9 cellular contexts compared by ENCODE assay signal in the genomic region with DNA sequence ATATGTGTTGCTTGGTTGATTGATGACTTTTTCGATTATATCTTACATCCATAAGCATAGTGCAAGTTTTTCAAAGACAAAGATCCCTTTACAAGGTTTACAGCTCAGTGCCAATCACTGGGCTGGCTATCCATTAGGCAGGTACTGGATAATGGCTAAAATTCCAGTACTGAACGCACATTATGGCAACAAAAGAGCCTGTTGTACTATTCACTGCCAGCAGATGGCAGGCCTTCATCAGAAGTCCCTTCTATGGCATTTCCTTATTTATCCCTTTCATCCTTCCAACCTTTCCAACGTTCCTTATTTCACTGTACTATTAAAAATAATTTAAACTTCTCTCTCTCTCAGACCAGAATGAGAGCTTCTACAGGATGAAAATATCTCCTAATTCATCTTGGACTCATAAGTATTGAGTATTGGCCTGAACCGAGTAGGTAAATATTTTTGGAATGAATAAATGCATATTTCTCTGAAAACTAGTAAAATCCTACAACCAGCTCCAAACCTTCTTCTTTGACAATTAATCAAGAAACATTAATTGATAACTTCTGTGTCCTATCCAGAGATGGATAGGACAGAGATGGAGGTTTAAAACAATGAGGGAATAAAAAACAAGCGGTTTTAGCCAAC. TPM values are rescaled to one million over a fixed set of nuclear protein-coding genes. Genes with fewer than 3 reads are reported as not detected.
DNase-seq lines count a peak whose midpoint lies in the region; ATAC-seq and TF ChIP-seq lines count a peak whose summit lies in the region.
"Had no signal": no experiment of that assay in that cellular context is flagged by ENCODE, and none has a peak within 500 bp of the region (broad histone marks: within the 10 kb centered on the region; RNA-seq: fewer than 3 reads in every experiment).

No MANE protein-coding gene starts in this region.

- intact Hi-C loops in esophagus muscularis mucosa (cut with DNase I) (loop anchor here (1.0 kb wide), 1 partner anchor 56 kb away; no protein-coding TSS in a partner anchor), thyroid gland (cut with DNase I) (loop anchor here (5.0 kb wide), 1 partner anchor 55 kb away; no protein-coding TSS in a partner anchor)

- H3K27ac Mint-ChIP-seq in activated CD8-positive, alpha-beta memory T cell treated with anti-CD3 and anti-CD28 coated beads, Interleukin-2, amount 10 ng/mL, durations not matched to agents 7 days and 5 days, result no peak overlapping the region
- no peak overlapping the region for H3K27ac Mint-ChIP-seq in nephron progenitor cell
- H3K27ac Mint-ChIP-seq: stimulated activated effector memory CD8-positive, alpha-beta T cell treated with anti-CD3 and anti-CD28 coated beads, Interleukin-12 subunit alpha, Interleukin-12 subunit beta, amount 100 ng/mL, for 72 hours had no signal

- TF ChIP-seq POLR2A in esophagus muscularis mucosa (IDR thresholded peaks at IDR 0.05; ENCODE audit: low read depth) (no peak), thyroid gland (IDR thresholded peaks at IDR 0.05) (no peak)

- DNase-seq in BJ (ENCODE audit: low read depth), result no peak
- DNase-seq in H7, result peak; percentile 77
- peak; percentile 27 to 77 for DNase-seq in NCI-H526 (lab: John Stamatoyannopoulos, UW)
- DNase-seq in activated CD8-positive, alpha-beta memory T cell treated with anti-CD3 and anti-CD28 coated beads, Interleukin-2, amount 10 ng/mL, durations not matched to agents 7 days and 5 days, result peak; percentile 61
- no peak for DNase-seq in esophagus muscularis mucosa (ENCODE audit: extremely low spot score)
- peak; percentile 77 for DNase-seq in nephron progenitor cell
- DNase-seq in thyroid gland, result peak; percentile 67 to 74

- peaks cover 11% of the 10 kb centered on the region for H3K27me3 Mint-ChIP-seq in activated CD8-positive, alpha-beta memory T cell treated with anti-CD3 and anti-CD28 coated beads, Interleukin-2, amount 10 ng/mL, durations not matched to agents 7 days and 5 days
- H3K27me3 Mint-ChIP-seq in nephron progenitor cell (ENCODE audit: low read depth, poor library complexity), result no peaks in the 10 kb centered on the region

- H3K9me3 ChIP-seq in esophagus muscularis mucosa, result no peaks in the 10 kb centered on the region
- H3K9me3 ChIP-seq in thyroid gland, result no peaks in the 10 kb centered on the region

- no peaks in the 10 kb centered on the region for H3K9me3 Mint-ChIP-seq in activated CD8-positive, alpha-beta memory T cell treated with anti-CD3 and anti-CD28 coated beads, Interleukin-2, amount 10 ng/mL, durations not matched to agents 7 days and 5 days (ENCODE audit: low read depth)
- H3K9me3 Mint-ChIP-seq in nephron progenitor cell, result no peaks in the 10 kb centered on the region
- H3K9me3 Mint-ChIP-seq: stimulated activated effector memory CD8-positive, alpha-beta T cell treated with anti-CD3 and anti-CD28 coated beads, Interleukin-12 subunit alpha, Interleukin-12 subunit beta, amount 100 ng/mL, for 72 hours had no signal

- H3K4me3 Mint-ChIP-seq in activated CD8-positive, alpha-beta memory T cell treated with anti-CD3 and anti-CD28 coated beads, Interleukin-2, amount 10 ng/mL, durations not matched to agents 7 days and 5 days, result no peak overlapping the region
- no peak overlapping the region for H3K4me3 Mint-ChIP-seq in nephron progenitor cell
- H3K4me3 Mint-ChIP-seq: stimulated activated effector memory CD8-positive, alpha-beta T cell treated with anti-CD3 and anti-CD28 coated beads, Interleukin-12 subunit alpha, Interleukin-12 subunit beta, amount 100 ng/mL, for 72 hours had no signal

- peaks cover 17% of the 10 kb centered on the region for H3K4me1 Mint-ChIP-seq in activated CD8-positive, alpha-beta memory T cell treated with anti-CD3 and anti-CD28 coated beads, Interleukin-2, amount 10 ng/mL, durations not matched to agents 7 days and 5 days
- peaks cover 16% of the 10 kb centered on the region for H3K4me1 Mint-ChIP-seq in nephron progenitor cell
- H3K4me1 Mint-ChIP-seq: stimulated activated effector memory CD8-positive, alpha-beta T cell treated with anti-CD3 and anti-CD28 coated beads, Interleukin-12 subunit alpha, Interleukin-12 subunit beta, amount 100 ng/mL, for 72 hours had no signal

- H3K4me1 ChIP-seq in esophagus muscularis mucosa (peaks cover 0 to 11% (median 0%) of the 10 kb centered on the region in 4 donors), thyroid gland (no peaks in the 10 kb centered on the region)

- TF ChIP-seq EP300 in esophagus muscularis mucosa (IDR thresholded peaks at IDR 0.05), result no peak

- no peak for ATAC-seq in activated CD8-positive, alpha-beta memory T cell treated with anti-CD3 and anti-CD28 coated beads, Interleukin-2, amount 10 ng/mL, durations not matched to agents 7 days and 5 days
- no peak for ATAC-seq in GM18519 (IDR thresholded peaks at IDR 0.05; ENCODE audit: low FRiP score, unreplicated experiment)
- ATAC-seq: stimulated activated effector memory CD8-positive, alpha-beta T cell treated with anti-CD3 and anti-CD28 coated beads, Interleukin-12 subunit alpha, Interleukin-12 subunit beta, amount 100 ng/mL, for 72 hours had no signal

- 24% methylated on average over 5 of the region's 5 CpGs for WGBS in esophagus muscularis mucosa
- WGBS in thyroid gland, 2 donors, result 31 to 32% methylated on average over 5 of the region's 5 CpGs

- TF ChIP-seq CTCF in BJ (IDR thresholded peaks at IDR 0.05; ENCODE audit: insufficient read depth, low read depth, low read length) (peak; percentile 82), esophagus muscularis mucosa (IDR thresholded peaks at IDR 0.05) (peak; percentile 78 to 89 (median 86)), nephron progenitor cell (IDR thresholded peaks at IDR 0.05) (peak; percentile 90), thyroid gland (IDR thresholded peaks at IDR 0.05) (peak; percentile 43 to 87 (median 81))

- POLR2A ChIA-PET in BJ (lab: Charles Lee), result no interaction called here

- CTCF ChIA-PET in BJ (lab: Yijun Ruan, JAX), result interaction anchor here (0.6 to 6.3 kb wide), 26 partner anchors 9 to 298 kb away, joined by 3 to 51 read pairs (median 6); partner anchors contain the start of gene NME5
- CTCF ChIA-PET in activated CD8-positive, alpha-beta memory T cell treated with anti-CD3 and anti-CD28 coated beads, Interleukin-2, amount 10 ng/mL, durations not matched to agents 7 days and 5 days (lab: Charles Lee), result interaction anchor here (0.8 to 7.8 kb wide), 28 partner anchors 11 to 447 kb away, joined by 3 to 127 read pairs (median 5); no protein-coding TSS in a partner anchor

- H3K27ac ChIP-seq in esophagus muscularis mucosa (replicated peaks in 1 of 4) (no peak overlapping the region), thyroid gland (no peak overlapping the region)

- peaks cover 2% of the 10 kb centered on the region; the same call in 1 of the 2 replicates for H3K27me3 ChIP-seq in BJ (ENCODE audit: control insufficient read depth, insufficient read depth, low read length)
- H3K27me3 ChIP-seq in H7 (ENCODE audit: control insufficient read depth, insufficient read depth, low read length), result no peaks in the 10 kb centered on the region
- H3K27me3 ChIP-seq in esophagus muscularis mucosa, result no peaks in the 10 kb centered on the region
- H3K27me3 ChIP-seq in thyroid gland, result no peaks in the 10 kb centered on the region

- no peaks in the 10 kb centered on the region for H3K36me3 Mint-ChIP-seq in activated CD8-positive, alpha-beta memory T cell treated with anti-CD3 and anti-CD28 coated beads, Interleukin-2, amount 10 ng/mL, durations not matched to agents 7 days and 5 days
- no peaks in the 10 kb centered on the region for H3K36me3 Mint-ChIP-seq in nephron progenitor cell (ENCODE audit: low read depth)
- H3K36me3 Mint-ChIP-seq: stimulated activated effector memory CD8-positive, alpha-beta T cell treated with anti-CD3 and anti-CD28 coated beads, Interleukin-12 subunit alpha, Interleukin-12 subunit beta, amount 100 ng/mL, for 72 hours had no signal

- H3K4me3 ChIP-seq in BJ (ENCODE audit: low read depth, low read length) (no peak overlapping the region), H7 (ENCODE audit: insufficient read depth, low read depth, low read length) (no peak overlapping the region), esophagus muscularis mucosa (no peak overlapping the region), thyroid gland (replicated peaks in 1 of 3) (no peak overlapping the region)

- H3K36me3 ChIP-seq in BJ (ENCODE audit: control insufficient read depth, insufficient read depth, low read length), result no peaks in the 10 kb centered on the region
- H3K36me3 ChIP-seq in H7 (replicated peaks; ENCODE audit: control insufficient read depth, insufficient read depth, low read length), result no peaks in the 10 kb centered on the region
- no peaks in the 10 kb centered on the region for H3K36me3 ChIP-seq in esophagus muscularis mucosa
- no peaks in the 10 kb centered on the region for H3K36me3 ChIP-seq in thyroid gland

RNA-seq across cellular contexts. Expression of gene WNT8A, which starts 6.7 kb away (rescaled TPM):
- not detected in 2 replicates for polyA plus RNA-seq in BJ (2011; rRNA removed)
- not detected in 2 replicates for polyA minus RNA-seq in BJ (2011; rRNA and poly(A)+ RNA removed)
- 7.5 and 13.2 TPM in 2 replicates for total RNA-seq in H7 (2014; rRNA removed; shearing (Covaris generic))
- total RNA-seq in activated CD8-positive, alpha-beta memory T cell treated with anti-CD3 and anti-CD28 coated beads, Interleukin-2, amount 10 ng/mL, durations not matched to agents 7 days and 5 days, result not detected
- not detected for total RNA-seq in esophagus muscularis mucosa
- total RNA-seq in thyroid gland, result not detected

RNA-seq across cellular contexts. Expression of gene FAM13B, which starts 44.3 kb away (rescaled TPM):
- polyA plus RNA-seq in BJ (2011; rRNA removed), result 12.6 and 22.3 TPM in 2 replicates
- polyA minus RNA-seq in BJ (2011; rRNA and poly(A)+ RNA removed), result 9.4 and 13.1 TPM in 2 replicates
- total RNA-seq in H7 (2014; rRNA removed; shearing (Covaris generic)), result 3.8 and 6.9 TPM in 2 replicates
- total RNA-seq in activated CD8-positive, alpha-beta memory T cell treated with anti-CD3 and anti-CD28 coated beads, Interleukin-2, amount 10 ng/mL, durations not matched to agents 7 days and 5 days, result 10 to 100 TPM; 31.4 to 38.8 TPM
- total RNA-seq in esophagus muscularis mucosa (10 to 100 TPM; 50.0 to 73.1 (median 53.6) TPM), thyroid gland (10 to 100 TPM; 40.1 to 72.0 (median 49.5) TPM)

Comparison
In these comparisons a context has a peak if more than half of its experiments do, and no peak if none do; other contexts are left out.
1. DNase-seq: peak in H7 (single experiment), NCI-H526 (2 of 2), activated CD8-positive, alpha-beta memory T cell treated with anti-CD3 and anti-CD28 coated beads, Interleukin-2, amount 10 ng/mL, durations not matched to agents 7 days and 5 days (single experiment), nephron progenitor cell (single experiment) and thyroid gland (2 of 2); none in BJ (single experiment) and esophagus muscularis mucosa (single experiment).
2. Peak in every context shown above with its lines, with median percentiles within 50 percentile points of each other: CTCF ChIP-seq.